ENCODE assay signal across 17 cellular contexts in genomic region chr17:21681576-21681975, GRCh38. TPM values are rescaled to one million over a fixed set of nuclear protein-coding genes. Genes with fewer than 3 reads are reported as not detected.
DNase-seq lines count a peak whose midpoint lies in the region; ATAC-seq and TF ChIP-seq lines count a peak whose summit lies in the region.
"Not testable (repeated sequence)": the region's sequence is repeated elsewhere in the genome, so short reads cannot be mapped to it uniquely, and the experiment has no call there.
"Had no signal": no experiment of that assay in that cellular context is flagged by ENCODE, and none has a peak within 500 bp of the region (broad histone marks: within the 10 kb centered on the region; RNA-seq: fewer than 3 reads in every experiment).

No MANE protein-coding gene starts in this region.

- H3K4me3 Mint-ChIP-seq in endothelial cell (ENCODE audit: unreplicated experiment), result peak overlapping the region; percentile 62

- H3K4me3 ChIP-seq in RWPE2 (ENCODE audit: severe bottlenecking); sigmoid colon; suprapubic skin: not testable (repeated sequence)

- not testable (repeated sequence) for H3K27ac ChIP-seq in RWPE2 (ENCODE audit: poor library complexity, severe bottlenecking); sigmoid colon; suprapubic skin

- H3K4me1 ChIP-seq in RWPE2 (ENCODE audit: insufficient read depth, poor library complexity, severe bottlenecking); sigmoid colon; suprapubic skin: not testable (repeated sequence)

- DNase-seq in RWPE2 (ENCODE audit: low spot score), result peak; percentile 23
- peak; percentile 4 for DNase-seq in activated naive CD4-positive, alpha-beta T cell treated with anti-CD3 and anti-CD28 coated beads, Interleukin-2, amount 50 U/mL, for 16 hours
- not testable (repeated sequence) for DNase-seq in endothelial cell (ENCODE audit: low spot score)
- DNase-seq in islet precursor cell, result peak; percentile 41
- DNase-seq in mesenteric fat pad (ENCODE audit: low spot score), result peak; percentile 85
- DNase-seq in posterior vena cava (ENCODE audit: low spot score), result peak; percentile 40
- peak; percentile 38 for DNase-seq in sigmoid colon
- peak; percentile 51 to 75 for DNase-seq in suprapubic skin (ENCODE audit: low spot score in 2 of 2)

- not testable (repeated sequence) for TF ChIP-seq POLR2A in sigmoid colon (IDR thresholded peaks at IDR 0.05); suprapubic skin (IDR thresholded peaks at IDR 0.05)

- 78 to 84% methylated on average over 20 of the region's 20 CpGs for WGBS in sigmoid colon, 2 donors
- WGBS in suprapubic skin, result 92% methylated on average over 15 of the region's 20 CpGs

- H3K36me3 Mint-ChIP-seq in endothelial cell (ENCODE audit: low read depth, unreplicated experiment), result peaks cover 30% of the 10 kb centered on the region

- TF ChIP-seq CTCF in RWPE2 (IDR thresholded peaks at IDR 0.05; ENCODE audit: poor library complexity, severe bottlenecking); endothelial cell (IDR thresholded peaks at IDR 0.05; ENCODE audit: unreplicated experiment); sigmoid colon (IDR thresholded peaks at IDR 0.05); suprapubic skin (IDR thresholded peaks at IDR 0.05): not testable (repeated sequence)

- H3K27me3 ChIP-seq in RWPE2 (ENCODE audit: insufficient read depth, poor library complexity, severe bottlenecking); sigmoid colon; suprapubic skin: not testable (repeated sequence)

- H3K9me3 Mint-ChIP-seq in endothelial cell (ENCODE audit: unreplicated experiment), result peaks cover 31% of the 10 kb centered on the region

- peaks cover 33% of the 10 kb centered on the region for H3K27me3 Mint-ChIP-seq in endothelial cell (ENCODE audit: unreplicated experiment)

- not testable (repeated sequence) for H3K9me3 ChIP-seq in RWPE2 (ENCODE audit: severe bottlenecking); sigmoid colon; suprapubic skin

- not testable (repeated sequence) for TF ChIP-seq EP300 in sigmoid colon (IDR thresholded peaks at IDR 0.05); suprapubic skin (IDR thresholded peaks at IDR 0.05)

- ATAC-seq in RWPE2 (ENCODE audit: low read depth), result not testable (repeated sequence)

- intact Hi-C loops in posterior vena cava (cut with DNase I); sigmoid colon (cut with DNase I): not testable (repeated sequence)

- not testable (repeated sequence) for H3K27ac Mint-ChIP-seq in endothelial cell (ENCODE audit: unreplicated experiment)

- peaks cover 17% of the 10 kb centered on the region for H3K4me1 Mint-ChIP-seq in endothelial cell (ENCODE audit: unreplicated experiment)

- not testable (repeated sequence) for H3K36me3 ChIP-seq in RWPE2 (ENCODE audit: low read depth); sigmoid colon; suprapubic skin

RNA-seq across cellular contexts. Expression of gene KCNJ18, which starts 10.7 kb away (rescaled TPM):
- total RNA-seq in endothelial cell (ENCODE audit: unreplicated experiment) (not detected), mesenteric fat pad (not detected), posterior vena cava (not detected), sigmoid colon (under 1 TPM in 1 of 4 donors, not detected in 3; 0.54 TPM), suprapubic skin (10 to 100 TPM in 3 of 4 donors, 1 to 10 TPM in 1; 2.3 to 32.9 (median 19.3) TPM)
- polyA plus RNA-seq in sigmoid colon, result not detected
- total RNA-seq: A673; CD4-positive, alpha-beta memory T cell; CD4-positive, CD25-positive, alpha-beta regulatory T cell; CD8-positive, alpha-beta memory T cell; Daoy; G401; GM12878 had no signal
- polyA plus RNA-seq: AG04450; CD14-positive monocyte; CD4-positive, alpha-beta memory T cell; CD4-positive, CD25-positive, alpha-beta regulatory T cell; CD8-positive, alpha-beta memory T cell; GM12878 had no signal
